Comparison of ENCODE assay signal across 24 cellular contexts in the genomic region with DNA sequence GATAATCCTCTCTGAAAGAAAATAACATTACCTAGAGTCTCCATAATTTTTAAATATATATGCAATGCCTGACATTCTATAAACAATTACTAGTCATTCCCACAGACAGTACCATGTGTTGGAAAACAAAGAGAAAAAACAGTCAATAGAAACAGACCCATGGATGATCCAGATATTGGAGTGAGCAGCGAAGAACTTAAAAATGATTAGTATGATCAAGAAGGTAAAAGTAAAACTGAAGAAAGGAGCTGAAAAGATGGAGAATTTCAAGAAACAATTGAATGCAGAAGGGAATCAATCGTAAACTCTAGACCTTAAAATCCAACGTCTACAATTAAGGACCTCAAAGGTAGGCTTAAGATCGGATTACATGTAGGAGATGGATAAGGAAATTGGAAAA.
"Had no signal": no experiment of that assay in that cellular context is flagged by ENCODE, and none has a peak within 500 bp of the region (broad histone marks: within the 10 kb centered on the region; RNA-seq: fewer than 3 reads in every experiment).

No MANE protein-coding gene starts in this region.

- H3K4me3 ChIP-seq: coronary artery, dorsolateral prefrontal cortex, esophagus squamous epithelium, gastrocnemius medialis, heart right ventricle, left lung, lower lobe of right lung, mucosa of descending colon had no signal

- H3K27me3 ChIP-seq: dorsolateral prefrontal cortex, esophagus squamous epithelium, left lung had no signal

- ATAC-seq: esophagus mucosa; gastrocnemius medialis; heart right ventricle; left cardiac atrium; left lung; left ventricle myocardium superior; lower lobe of right lung; mucosa of descending colon; naive thymus-derived CD4-positive, alpha-beta T cell had no signal

- H3K27ac ChIP-seq: coronary artery, dorsolateral prefrontal cortex, epithelial cell of prostate, esophagus squamous epithelium, gastrocnemius medialis, heart right ventricle, left lung, lower lobe of right lung had no signal

- H3K27ac Mint-ChIP-seq: mesothelial cell of epicardium; naive thymus-derived CD4-positive, alpha-beta T cell had no signal

- H3K4me1 ChIP-seq: esophagus squamous epithelium, gastrocnemius medialis, heart right ventricle, left lung, lower lobe of right lung had no signal

- H3K36me3 ChIP-seq: esophagus squamous epithelium, gastrocnemius medialis, heart right ventricle, left lung, lower lobe of right lung had no signal

- H3K4me3 Mint-ChIP-seq: mesothelial cell of epicardium; naive thymus-derived CD4-positive, alpha-beta T cell had no signal

- H3K4me1 Mint-ChIP-seq: mesothelial cell of epicardium; naive thymus-derived CD4-positive, alpha-beta T cell had no signal

- DNase-seq: dermis blood vessel endothelial cell; dorsolateral prefrontal cortex; effector CD4-positive, alpha-beta T cell; effector memory CD4-positive, alpha-beta T cell; erythroblast; esophagus squamous epithelium; foreskin fibroblast; foreskin melanocyte; gastrocnemius medialis; glutamatergic neuron; head of caudate nucleus; heart right ventricle; hippocampal formation; left cardiac atrium; left lung; left ventricle myocardium superior; lower lobe of right lung; mesenchymal stem cell; mucosa of descending colon; naive thymus-derived CD4-positive, alpha-beta T cell had no signal
